22 cellular contexts compared by ENCODE assay signal in genomic region chr6:6085928-6086668, GRCh38.
DNase-seq lines count a peak whose midpoint lies in the region; ATAC-seq and TF ChIP-seq lines count a peak whose summit lies in the region.
"Had no signal": no experiment of that assay in that cellular context is flagged by ENCODE, and none has a peak within 500 bp of the region (broad histone marks: within the 10 kb centered on the region; RNA-seq: fewer than 3 reads in every experiment).

No MANE protein-coding gene starts in this region.

- H3K9me3 Mint-ChIP-seq in immature natural killer cell = peaks cover 0 to 2% (median under 1%) of the 10 kb centered on the region in 6 donors
- H3K9me3 Mint-ChIP-seq in naive thymus-derived CD4-positive, alpha-beta T cell = peaks cover 5 to 30% (median 10%) of the 10 kb centered on the region in 11 donors

- POLR2A ChIA-PET in naive thymus-derived CD4-positive, alpha-beta T cell (lab: Charles Lee) = no interaction called here

- DNase-seq in GM12865 (ENCODE audit: low read depth) (peak; percentile 13), adrenal gland (peak in 4 of 7 donors; percentile 11 to 25 (median 22)), pons (ENCODE audit: low spot score) (peak; percentile 20), immature natural killer cell (no peak)
- no peak for DNase-seq in naive thymus-derived CD4-positive, alpha-beta T cell
- DNase-seq: ACHN; CD8-positive, alpha-beta memory T cell; DMS 273 treated with DMSO at 0.1 percent for 48 hours; GOT3; MG63; NCI-H1417 treated with DMSO at 0.1 percent for 48 hours; NCI-H2081 treated with DMSO at 0.1 percent for 48 hours; NCI-H226; NCI-H526 treated with DMSO at 0.1 percent for 48 hours; NK-92 treated with Interleukin-12 subunit alpha and Interleukin-12 subunit beta, amount 100 ng/mL, for 24 hours; Peyer's patch; SHP77; T-helper 17 cell had no signal

- intact Hi-C loops in adrenal gland (cut with DNase I) = no loop called here
- intact Hi-C loops in naive thymus-derived CD4-positive, alpha-beta T cell (cut with micrococcal nuclease) = no loop called here

- no peak overlapping the region for H3K27ac ChIP-seq in adrenal gland
- H3K27ac ChIP-seq in naive thymus-derived CD4-positive, alpha-beta T cell (ENCODE audit: low read depth, low read length) = no peak overlapping the region
- H3K27ac ChIP-seq: HL-60, Peyer's patch had no signal

- no peaks in the 10 kb centered on the region for H3K27me3 ChIP-seq in adrenal gland
- H3K27me3 ChIP-seq in naive thymus-derived CD4-positive, alpha-beta T cell (ENCODE audit: control insufficient read depth in 2 of 2, insufficient read depth in 2 of 2, low read length in 2 of 2) = no peaks in the 10 kb centered on the region
- H3K27me3 ChIP-seq: MG63, Peyer's patch had no signal

- CTCF ChIA-PET in naive thymus-derived CD4-positive, alpha-beta T cell (lab: Charles Lee) = interaction anchor here (0.6 kb wide), 1 partner anchor 690 kb away, joined by 3 read pairs; no protein-coding TSS in a partner anchor

- TF ChIP-seq POLR2A in adrenal gland (IDR thresholded peaks at IDR 0.05) = no peak

- H3K36me3 Mint-ChIP-seq in immature natural killer cell = no peaks in the 10 kb centered on the region
- H3K36me3 Mint-ChIP-seq in naive thymus-derived CD4-positive, alpha-beta T cell = no peaks in the 10 kb centered on the region
- H3K36me3 Mint-ChIP-seq: CD8-positive, alpha-beta memory T cell had no signal

- ATAC-seq in HG02642 (IDR thresholded peaks at IDR 0.05; ENCODE audit: poor library complexity, unreplicated experiment) = peak; percentile 59
- no peak for ATAC-seq in naive thymus-derived CD4-positive, alpha-beta T cell
- ATAC-seq in GM21360 (IDR thresholded peaks at IDR 0.05; ENCODE audit: unreplicated experiment) = no peak
- ATAC-seq: T-helper 17 cell had no signal

- no peaks in the 10 kb centered on the region for H3K9me3 ChIP-seq in adrenal gland (replicated peaks in 1 of 3)
- H3K9me3 ChIP-seq in naive thymus-derived CD4-positive, alpha-beta T cell (ENCODE audit: control insufficient read depth in 2 of 3, low read length in 3 of 3) = no peaks in the 10 kb centered on the region
- H3K9me3 ChIP-seq: MG63, Peyer's patch had no signal

- H3K27me3 Mint-ChIP-seq in immature natural killer cell (ENCODE audit: low read depth in 3 of 3) = peaks cover 2 to 15% (median 5%) of the 10 kb centered on the region in 3 donors
- H3K27me3 Mint-ChIP-seq in naive thymus-derived CD4-positive, alpha-beta T cell = peaks cover 3 to 20% (median 8%) of the 10 kb centered on the region in 5 donors

- H3K4me3 Mint-ChIP-seq in immature natural killer cell = no peak overlapping the region
- no peak overlapping the region for H3K4me3 Mint-ChIP-seq in naive thymus-derived CD4-positive, alpha-beta T cell
- H3K4me3 Mint-ChIP-seq: B cell; CD8-positive, alpha-beta memory T cell; T-helper 17 cell had no signal

- H3K36me3 ChIP-seq in adrenal gland (replicated peaks in 1 of 2) = no peaks in the 10 kb centered on the region
- H3K36me3 ChIP-seq in naive thymus-derived CD4-positive, alpha-beta T cell (ENCODE audit: control insufficient read depth in 2 of 3, insufficient read depth in 3 of 3, low read length in 3 of 3) = no peaks in the 10 kb centered on the region
- H3K36me3 ChIP-seq: MG63, Peyer's patch had no signal

- H3K4me1 ChIP-seq in adrenal gland (replicated peaks in 1 of 2) = no peaks in the 10 kb centered on the region
- no peaks in the 10 kb centered on the region for H3K4me1 ChIP-seq in naive thymus-derived CD4-positive, alpha-beta T cell (ENCODE audit: control insufficient read depth in 2 of 2, insufficient read depth in 2 of 2, low read length in 2 of 2)
- H3K4me1 ChIP-seq: Peyer's patch had no signal

- H3K4me1 Mint-ChIP-seq in immature natural killer cell = no peaks in the 10 kb centered on the region
- peaks cover 0 to 1% (median 0%) of the 10 kb centered on the region in 7 donors for H3K4me1 Mint-ChIP-seq in naive thymus-derived CD4-positive, alpha-beta T cell
- H3K4me1 Mint-ChIP-seq: B cell; CD8-positive, alpha-beta memory T cell; T-helper 17 cell had no signal

- WGBS in adrenal gland, 4 donors = 30 to 58% (median 39%) methylated on average over 4 of the region's 4 CpGs

- H3K4me3 ChIP-seq in GM12865 (ENCODE audit: low read depth, low read length) = no peak overlapping the region
- no peak overlapping the region for H3K4me3 ChIP-seq in adrenal gland
- no peak overlapping the region for H3K4me3 ChIP-seq in naive thymus-derived CD4-positive, alpha-beta T cell (ENCODE audit: low read length)
- H3K4me3 ChIP-seq: MG63, Peyer's patch had no signal

- H3K27ac Mint-ChIP-seq in immature natural killer cell = no peak overlapping the region
- no peak overlapping the region for H3K27ac Mint-ChIP-seq in naive thymus-derived CD4-positive, alpha-beta T cell
- H3K27ac Mint-ChIP-seq: B cell; CD8-positive, alpha-beta memory T cell; T-helper 17 cell had no signal

- TF ChIP-seq CTCF in GM12865 (IDR thresholded peaks at IDR 0.05; ENCODE audit: insufficient read depth, low read depth, low read length, missing control alignments) = no peak
- TF ChIP-seq CTCF in adrenal gland (IDR thresholded peaks at IDR 0.05) = no peak

Comparison
In these comparisons a context has a peak if more than half of its experiments do, and no peak if none do; other contexts are left out.
1. DNase-seq: peak in GM12865 (single experiment), adrenal gland (4 of 7) and pons (single experiment); none in immature natural killer cell (0 of 3) and naive thymus-derived CD4-positive, alpha-beta T cell (0 of 9).